ENCODE assay signal across 8 cellular contexts in genomic region chr20:41011551-41012067, GRCh38. TPM values are rescaled to one million over a fixed set of nuclear protein-coding genes. Genes with fewer than 3 reads are reported as not detected.
DNase-seq lines count a peak whose midpoint lies in the region; ATAC-seq and TF ChIP-seq lines count a peak whose summit lies in the region.

No MANE protein-coding gene starts in this region.

- in situ Hi-C loops in GM13977 (cut with MboI; ENCODE audit: low pct_unique_long_range_greater_than_20kb, low sequenced_read_pairs, unreplicated experiment), result no loop called here

- H3K9me3 Mint-ChIP-seq in dendritic cell treated with granulocyte-macrophage colony-stimulating factor and Interleukin-4, amounts not matched to agents 40 ng/mL and 50 ng/mL, for 4 days, result no peaks in the 10 kb centered on the region

- no peaks in the 10 kb centered on the region for H3K36me3 Mint-ChIP-seq in dendritic cell treated with granulocyte-macrophage colony-stimulating factor and Interleukin-4, amounts not matched to agents 40 ng/mL and 50 ng/mL, for 4 days (ENCODE audit: low read depth)

- DNase-seq in GM13977 (ENCODE audit: low spot score), result peak; percentile 83
- DNase-seq in mucosa of gallbladder (ENCODE audit: low spot score), result no peak
- no peak for DNase-seq in NCI-H2107 treated with DMSO at 0.1 percent for 48 hours (lab: John Stamatoyannopoulos, UW; ENCODE audit: unreplicated experiment)
- DNase-seq in cerebellar nuclear complex (lab: John Stamatoyannopoulos, UW), result no peak
- DNase-seq in stimulated activated CD4-positive, alpha-beta T cell treated with anti-CD3 and anti-CD28 coated beads, Interleukin-4, amount 100 ng/mL, for 1 hour, result no peak

- peak overlapping the region; percentile 45 for H3K27ac Mint-ChIP-seq in dendritic cell treated with granulocyte-macrophage colony-stimulating factor and Interleukin-4, amounts not matched to agents 40 ng/mL and 50 ng/mL, for 4 days

- intact Hi-C loops in dendritic cell treated with granulocyte-macrophage colony-stimulating factor and Interleukin-4, amounts not matched to agents 40 ng/mL and 50 ng/mL, for 4 days (cut with micrococcal nuclease), result no loop called here

- ATAC-seq in GM21515 (IDR thresholded peaks at IDR 0.05; ENCODE audit: unreplicated experiment) (peak; percentile 91), HG03565 (IDR thresholded peaks at IDR 0.05; ENCODE audit: unreplicated experiment) (peak; percentile 88)

- no peak overlapping the region for H3K4me3 Mint-ChIP-seq in dendritic cell treated with granulocyte-macrophage colony-stimulating factor and Interleukin-4, amounts not matched to agents 40 ng/mL and 50 ng/mL, for 4 days

- no peak for TF ChIP-seq CTCF in GM13977 (IDR thresholded peaks at IDR 0.05; ENCODE audit: extremely low read depth, insufficient read depth, missing control alignments)

- peaks cover 64% of the 10 kb centered on the region for H3K4me1 Mint-ChIP-seq in dendritic cell treated with granulocyte-macrophage colony-stimulating factor and Interleukin-4, amounts not matched to agents 40 ng/mL and 50 ng/mL, for 4 days (ENCODE audit: low read depth)

- H3K27me3 Mint-ChIP-seq in dendritic cell treated with granulocyte-macrophage colony-stimulating factor and Interleukin-4, amounts not matched to agents 40 ng/mL and 50 ng/mL, for 4 days, result no peaks in the 10 kb centered on the region

RNA-seq across cellular contexts. Expression of gene TOP1, which starts 17.0 kb away (rescaled TPM):
- total RNA-seq in mucosa of gallbladder, result 83.2 TPM
